ENCODE assay signal across 1 cellular context in the genomic region with DNA sequence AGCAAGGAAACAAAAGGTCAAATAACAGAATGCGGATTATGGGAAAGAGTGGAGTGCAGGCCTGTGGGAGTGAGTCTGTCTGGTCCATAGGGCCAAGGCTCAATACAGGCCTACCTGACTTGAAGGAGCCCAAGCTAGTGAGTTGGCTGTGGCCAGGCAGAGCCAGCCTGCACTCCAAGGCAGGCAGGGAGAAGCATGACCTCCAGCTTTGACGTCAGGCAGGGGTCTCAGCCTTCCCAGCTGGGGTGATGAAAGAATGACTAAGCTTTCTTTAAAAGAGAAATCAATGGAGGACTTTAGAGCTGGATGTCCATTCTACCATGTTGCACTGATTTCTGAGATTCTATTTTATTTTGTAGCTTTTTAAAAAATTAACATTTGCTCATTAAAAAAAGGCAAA.
TF ChIP-seq lines count a peak whose summit lies in the region.

No MANE protein-coding gene starts in this region.

TF ChIP-seq in SK-N-SH, 30 proteins besides CTCF, POLR2A, EP300 and RAD21 (continued from another document):
- TF ChIP-seq RCOR1 (IDR thresholded peaks at IDR 0.05; ENCODE audit: low read length) (no peak), MAX (IDR thresholded peaks at IDR 0.05; ENCODE audit: low read depth) (no peak), USF2 (IDR thresholded peaks at IDR 0.05; ENCODE audit: borderline replicate concordance, low read depth, low read length) (no peak), IRF3 (IDR thresholded peaks at IDR 0.05; ENCODE audit: low read depth, low read length) (no peak), YY1 (IDR thresholded peaks at IDR 0.05; ENCODE audit: low read depth) (no peak)
- TF ChIP-seq, protein P1, sequence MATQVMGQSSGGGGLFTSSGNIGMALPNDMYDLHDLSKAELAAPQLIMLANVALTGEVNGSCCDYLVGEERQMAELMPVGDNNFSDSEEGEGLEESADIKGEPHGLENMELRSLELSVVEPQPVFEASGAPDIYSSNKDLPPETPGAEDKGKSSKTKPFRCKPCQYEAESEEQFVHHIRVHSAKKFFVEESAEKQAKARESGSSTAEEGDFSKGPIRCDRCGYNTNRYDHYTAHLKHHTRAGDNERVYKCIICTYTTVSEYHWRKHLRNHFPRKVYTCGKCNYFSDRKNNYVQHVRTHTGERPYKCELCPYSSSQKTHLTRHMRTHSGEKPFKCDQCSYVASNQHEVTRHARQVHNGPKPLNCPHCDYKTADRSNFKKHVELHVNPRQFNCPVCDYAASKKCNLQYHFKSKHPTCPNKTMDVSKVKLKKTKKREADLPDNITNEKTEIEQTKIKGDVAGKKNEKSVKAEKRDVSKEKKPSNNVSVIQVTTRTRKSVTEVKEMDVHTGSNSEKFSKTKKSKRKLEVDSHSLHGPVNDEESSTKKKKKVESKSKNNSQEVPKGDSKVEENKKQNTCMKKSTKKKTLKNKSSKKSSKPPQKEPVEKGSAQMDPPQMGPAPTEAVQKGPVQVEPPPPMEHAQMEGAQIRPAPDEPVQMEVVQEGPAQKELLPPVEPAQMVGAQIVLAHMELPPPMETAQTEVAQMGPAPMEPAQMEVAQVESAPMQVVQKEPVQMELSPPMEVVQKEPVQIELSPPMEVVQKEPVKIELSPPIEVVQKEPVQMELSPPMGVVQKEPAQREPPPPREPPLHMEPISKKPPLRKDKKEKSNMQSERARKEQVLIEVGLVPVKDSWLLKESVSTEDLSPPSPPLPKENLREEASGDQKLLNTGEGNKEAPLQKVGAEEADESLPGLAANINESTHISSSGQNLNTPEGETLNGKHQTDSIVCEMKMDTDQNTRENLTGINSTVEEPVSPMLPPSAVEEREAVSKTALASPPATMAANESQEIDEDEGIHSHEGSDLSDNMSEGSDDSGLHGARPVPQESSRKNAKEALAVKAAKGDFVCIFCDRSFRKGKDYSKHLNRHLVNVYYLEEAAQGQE (IDR thresholded peaks at IDR 0.05; ENCODE audit: low read depth, low read length): no peak
